In genomic region chr4:137125011-137125410, GRCh38 we compare ENCODE assay signal across 9 cellular contexts.
A peak's percentile ranks its signal among the peaks of the same experiment; 100 is the strongest.
DNase-seq lines count a peak whose midpoint lies in the region; ATAC-seq and TF ChIP-seq lines count a peak whose summit lies in the region.
"Had no signal": no experiment of that assay in that cellular context is flagged by ENCODE, and none has a peak within 500 bp of the region (broad histone marks: within the 10 kb centered on the region; RNA-seq: fewer than 3 reads in every experiment).

No MANE protein-coding gene starts in this region.

- peak overlapping the region; percentile 79 for H3K4me2 ChIP-seq in IMR-90 (ENCODE audit: low read depth, low read length)

- peak overlapping the region; percentile 76 for H2BK120ac ChIP-seq in IMR-90 (ENCODE audit: low read depth, low read length)

- H3K18ac ChIP-seq in IMR-90 (ENCODE audit: low read depth, low read length) = peak overlapping the region; percentile 15; the same call in 1 of the 2 replicates

- H3K4me3 Mint-ChIP-seq in MCF 10A (ENCODE audit: unreplicated experiment) = peak overlapping the region; percentile 72

- BruUV-seq in IMR-90 (replicated peaks; lab: Mats Ljungman, UMichigan) = no TSS peak
- no TSS peak for BruUV-seq in MCF 10A (replicated peaks; lab: Mats Ljungman, UMichigan)

- intact Hi-C loops in IMR-90 (cut with micrococcal nuclease) (loop anchor here (2.0 to 10.0 kb wide), 5 partner anchors 250 to 1810 kb away; no protein-coding TSS in a partner anchor), MCF 10A (cut with micrococcal nuclease) (loop anchor here (2.0 kb wide), 1 partner anchor 910 kb away; no protein-coding TSS in a partner anchor)

- peak overlapping the region; percentile 52; the same call in 1 of the 2 replicates for H3K23ac ChIP-seq in IMR-90 (ENCODE audit: low read depth, low read length)

- H3K27me3 ChIP-seq in IMR-90 (ENCODE audit: control insufficient read depth, insufficient read depth, low read length) = no peaks in the 10 kb centered on the region
- no peaks in the 10 kb centered on the region for H3K27me3 ChIP-seq in muscle layer of colon (ENCODE audit: control insufficient read depth in 1 of 2, insufficient read depth in 2 of 2, low read length in 2 of 2)

- H3K4me3 ChIP-seq in AG04449 (ENCODE audit: low read depth, low read length) (peak overlapping the region; percentile 49), IMR-90 (ENCODE audit: insufficient read depth, low read depth, low read length) (peak overlapping the region; percentile 44; the same call in 1 of the 2 replicates), muscle layer of colon (ENCODE audit: low read depth in 1 of 2, low read length in 2 of 2) (peak overlapping the region; percentile 25 to 37)

- H3K9me3 ChIP-seq in IMR-90 (ENCODE audit: control insufficient read depth, insufficient read depth, low read length) (no peaks in the 10 kb centered on the region), muscle layer of colon (ENCODE audit: low read length) (no peaks in the 10 kb centered on the region)

- POLR2A ChIA-PET in AG04449 (lab: Yijun Ruan, JAX) (interaction anchor here (1.7 kb wide), 1 partner anchor 407 kb away, joined by 8 read pairs; the partner anchor contains the start of gene PCDH18), IMR-90 (lab: Charles Lee; ENCODE audit: unreplicated experiment) (interaction anchor here (1.5 kb wide), 1 partner anchor 400 kb away, joined by 6 read pairs; no protein-coding TSS in a partner anchor), MCF 10A (lab: Yijun Ruan, JAX) (interaction anchor here (0.6 to 1.2 kb wide), 5 partner anchors 14 to 1383 kb away, joined by 3 to 6 read pairs (median 3); no protein-coding TSS in a partner anchor)

- H3K9me1 ChIP-seq in IMR-90 (ENCODE audit: insufficient read depth, low read length) = no peaks in the 10 kb centered on the region

- peak overlapping the region; percentile 23; the same call in 1 of the 2 replicates for H4K91ac ChIP-seq in IMR-90 (ENCODE audit: insufficient read depth, low read depth, low read length)

- CTCF ChIA-PET in AG04449 (lab: Yijun Ruan, JAX) (interaction anchor here (0.8 to 2.8 kb wide), 19 partner anchors 7 to 1556 kb away, joined by 3 to 14 read pairs (median 4); partner anchors contain the start of gene PCDH18), IMR-90 (lab: Yijun Ruan, JAX) (interaction anchor here (0.6 to 2.5 kb wide), 10 partner anchors 9 to 1746 kb away, joined by 3 to 8 read pairs (median 4); partner anchors contain the start of gene PCDH18), MCF 10A (lab: Yijun Ruan, JAX) (interaction anchor here (0.6 to 3.1 kb wide), 21 partner anchors 9 to 1556 kb away, joined by 3 to 16 read pairs (median 4); partner anchors contain the start of gene PCDH18)

- H3K4ac ChIP-seq in IMR-90 (ENCODE audit: low read depth, low read length) = peak overlapping the region; percentile 41; the same call in 1 of the 2 replicates

- peak overlapping the region; percentile 79 for H2AFZ ChIP-seq in IMR-90 (replicated peaks; ENCODE audit: low read length, poor library complexity)

- H2BK15ac ChIP-seq in IMR-90 (ENCODE audit: low read depth, low read length) = peak overlapping the region; percentile 25; the same call in 1 of the 3 replicates

- in situ Hi-C loops in IMR-90 (cut with MboI; ENCODE audit: low sequenced_read_pairs) = loop anchor here (10.0 to 25.0 kb wide), 2 partner anchors 400 to 1562 kb away; no protein-coding TSS in a partner anchor

- H2BK20ac ChIP-seq in IMR-90 (ENCODE audit: low read depth, low read length) = peak overlapping the region; percentile 29

- TF ChIP-seq POLR2A in IMR-90 (IDR thresholded peaks at IDR 0.05; ENCODE audit: low read depth, low read length) = no peak

- peak; percentile 24 for ATAC-seq in IMR-90 (ENCODE audit: low read depth)
- no peak for ATAC-seq in GM21423 (IDR thresholded peaks at IDR 0.05; ENCODE audit: unreplicated experiment)
- ATAC-seq in GM19324 (IDR thresholded peaks at IDR 0.05; ENCODE audit: low FRiP score, unreplicated experiment) = no peak

- H3K14ac ChIP-seq in IMR-90 (replicated peaks; ENCODE audit: low read depth, low read length) = peak overlapping the region; percentile 55; the same call in 1 of the 2 replicates

- no peaks in the 10 kb centered on the region for H3K36me3 ChIP-seq in IMR-90 (ENCODE audit: control insufficient read depth, insufficient read depth, low read length)
- no peaks in the 10 kb centered on the region for H3K36me3 ChIP-seq in muscle layer of colon (ENCODE audit: insufficient read depth, low read length)

- no peaks in the 10 kb centered on the region for H3K9me3 Mint-ChIP-seq in MCF 10A (ENCODE audit: unreplicated experiment)

- H3K4me1 Mint-ChIP-seq in MCF 10A (ENCODE audit: insufficient read depth, unreplicated experiment) = peaks cover 5% of the 10 kb centered on the region

- DNase-seq in AG04449 (ENCODE audit: low read depth, low spot score) = peak; percentile 17
- DNase-seq in IMR-90 = peak; percentile 55
- DNase-seq in MCF 10A (ENCODE audit: unreplicated experiment) = peak; percentile 60
- no peak for DNase-seq in stimulated activated naive CD4-positive, alpha-beta T cell treated with Interleukin-2 at 50 U/mL for 16 hours (lab: John Stamatoyannopoulos, UW)
- no peak for DNase-seq in NCI-H226
- DNase-seq: T-helper 9 cell had no signal

- H3K79me1 ChIP-seq in IMR-90 (ENCODE audit: low read depth in 1 of 2, low read length in 2 of 2) = no peaks in the 10 kb centered on the region

- no peak overlapping the region for H4K5ac ChIP-seq in IMR-90 (ENCODE audit: low read depth, low read length)

- no peaks in the 10 kb centered on the region for H3K27me3 Mint-ChIP-seq in MCF 10A (ENCODE audit: insufficient read depth, unreplicated experiment)

- WGBS in IMR-90 (ENCODE audit: extremely low coverage in 2 of 2, insufficient read length in 1 of 2), 2 experiments = 22% methylated on average over 2 of the region's 3 CpGs; no CpG with 5 or more reads in 1 of the 2 experiments

- H3K4me1 ChIP-seq in IMR-90 (ENCODE audit: control insufficient read depth, insufficient read depth, low read length) (no peaks in the 10 kb centered on the region), muscle layer of colon (ENCODE audit: insufficient read depth, low read length) (no peaks in the 10 kb centered on the region)

- no peak for TF ChIP-seq RAD21 in IMR-90 (IDR thresholded peaks at IDR 0.05; ENCODE audit: low read length)

- no peaks in the 10 kb centered on the region for H3K36me3 Mint-ChIP-seq in MCF 10A (ENCODE audit: insufficient read depth, unreplicated experiment)

- H4K8ac ChIP-seq in IMR-90 (ENCODE audit: low read depth in 2 of 2, low read length in 2 of 2) = peak overlapping the region in 1 of 2 experiments; percentile 43; a peak in 1 of 4 replicates

- no peaks in the 10 kb centered on the region for H4K20me1 ChIP-seq in IMR-90 (ENCODE audit: insufficient read depth, low read length)

- no peak overlapping the region for H3K9ac ChIP-seq in IMR-90 (ENCODE audit: low read depth, low read length)
- no peak overlapping the region for H3K9ac ChIP-seq in muscle layer of colon (ENCODE audit: low read length)

- peak overlapping the region; percentile 65 for H2BK5ac ChIP-seq in IMR-90 (ENCODE audit: low read depth, low read length, poor library complexity, severe bottlenecking)

- peak overlapping the region; percentile 41 for H3K27ac Mint-ChIP-seq in MCF 10A (ENCODE audit: low read depth, unreplicated experiment)

- H2AK9ac ChIP-seq in IMR-90 (replicated peaks; ENCODE audit: low read depth, low read length, poor library complexity) = no peak overlapping the region

- TF ChIP-seq CTCF in AG04449 (IDR thresholded peaks at IDR 0.05; ENCODE audit: insufficient read depth, low read length, missing control alignments) (no peak), IMR-90 (conservative IDR thresholded peaks at IDR 0.05; ENCODE audit: low read depth, low read length) (no peak), MCF 10A (IDR thresholded peaks at IDR 0.05; ENCODE audit: unreplicated experiment) (no peak)

- no peak overlapping the region for H2AK5ac ChIP-seq in IMR-90 (ENCODE audit: low read depth, low read length)

- dilution Hi-C loops in IMR-90 (cut with HindIII; ENCODE audit: low sequenced_read_pairs, unreplicated experiment) = no loop called here

- H3K27ac ChIP-seq in IMR-90 (ENCODE audit: insufficient read depth, low read length) (peak overlapping the region; percentile 17; the same call in 1 of the 2 replicates), muscle layer of colon (ENCODE audit: low read depth, low read length) (no peak overlapping the region)

- H3K56ac ChIP-seq in IMR-90 (ENCODE audit: extremely low read depth, insufficient read depth, low read length) = no peak overlapping the region; the same call in 1 of the 2 replicates

TF ChIP-seq in IMR-90, 13 proteins besides CTCF, POLR2A, EP300 and RAD21:
- no peak for TF ChIP-seq BHLHE40 (IDR thresholded peaks at IDR 0.05; ENCODE audit: low read depth, low read length)
- TF ChIP-seq NFE2L2 (IDR thresholded peaks at IDR 0.05; ENCODE audit: low read depth, low read length) = peak; percentile 10; the same call in 1 of the 2 replicates
- TF ChIP-seq MAFK (IDR thresholded peaks at IDR 0.05; ENCODE audit: low read depth, low read length) = peak; percentile 93
TF ChIP-seq in IMR-90: peak in this region for 2.

Comparison
In these comparisons a context has a peak if more than half of its experiments do, and no peak if none do; other contexts are left out.
1. DNase-seq: peak in AG04449 (single experiment), IMR-90 (single experiment) and MCF 10A (single experiment); none in stimulated activated naive CD4-positive, alpha-beta T cell treated with Interleukin-2 at 50 U/mL for 16 hours (single experiment) and NCI-H226 (single experiment).
2. Peak in every context shown above with its lines, with median percentiles within 50 percentile points of each other: H3K4me3 ChIP-seq.